In genomic region chr1:206753141-206753540, GRCh38 we compare ENCODE assay signal across 1 cellular context.
TF ChIP-seq lines count a peak whose summit lies in the region.

No MANE protein-coding gene starts in this region.

TF ChIP-seq in K562, 482 proteins besides CTCF, POLR2A, EP300 and RAD21 (continued from another document):
- TF ChIP-seq STAT6 (CRISPR knock-in tag; IDR thresholded peaks at IDR 0.05): no peak
- TF ChIP-seq ARID3A (IDR thresholded peaks at IDR 0.05; ENCODE audit: borderline replicate concordance, low read depth, low read length): no peak
- no peak for TF ChIP-seq NR2C1 (IDR thresholded peaks at IDR 0.05)
- no peak for TF ChIP-seq NR2C1 (tag; IDR thresholded peaks at IDR 0.05)
- no peak for TF ChIP-seq ZNF609 (CRISPR knock-in tag; IDR thresholded peaks at IDR 0.05; ENCODE audit: borderline replicate concordance)
- no peak for TF ChIP-seq POLR2AphosphoS2 (IDR thresholded peaks at IDR 0.05; ENCODE audit: low read length)
- no peak for TF ChIP-seq CUX1 (CRISPR knock-in tag; IDR thresholded peaks at IDR 0.05)
- no peak for TF ChIP-seq CREBBP (IDR thresholded peaks at IDR 0.05; ENCODE audit: low read depth, low read length)
- TF ChIP-seq NCOA1 (IDR thresholded peaks at IDR 0.05; ENCODE audit: low read depth): no peak
- no peak for TF ChIP-seq HDAC3 (IDR thresholded peaks at IDR 0.05; ENCODE audit: borderline replicate concordance, partially characterized antibody)
- TF ChIP-seq EHMT2 (IDR thresholded peaks at IDR 0.05): no peak
- TF ChIP-seq GATA2 (CRISPR knock-in tag; IDR thresholded peaks at IDR 0.05): no peak
- TF ChIP-seq NR1H2 (CRISPR knock-in tag; IDR thresholded peaks at IDR 0.05): no peak
- TF ChIP-seq DPF2 (IDR thresholded peaks at IDR 0.05): no peak
- peak; percentile 68 for TF ChIP-seq ATF3 (IDR thresholded peaks at IDR 0.05)
- TF ChIP-seq ATF3 (CRISPR knock-in tag; conservative IDR thresholded peaks at IDR 0.05): no peak
- no peak for TF ChIP-seq TRIM25 (IDR thresholded peaks at IDR 0.05; ENCODE audit: borderline replicate concordance)
- no peak for TF ChIP-seq SAP30 (IDR thresholded peaks at IDR 0.05; ENCODE audit: borderline replicate concordance, insufficient read depth, low read depth, low read length, poor library complexity, severe bottlenecking)
- no peak for TF ChIP-seq NFE2 (IDR thresholded peaks at IDR 0.05; ENCODE audit: low read depth)
- no peak for TF ChIP-seq ZNF316 (IDR thresholded peaks at IDR 0.05)
- no peak for TF ChIP-seq EGR1 (conservative IDR thresholded peaks at IDR 0.05)
- 0 out of 2 replicates have a peak, but pooled peaks have one; percentile 34 for TF ChIP-seq LCOR (CRISPR knock-in tag; IDR thresholded peaks at IDR 0.05)
- no peak for TF ChIP-seq ZNF184 (CRISPR knock-in tag; IDR thresholded peaks at IDR 0.05)
- no peak for TF ChIP-seq LEF1 (IDR thresholded peaks at IDR 0.05)
- TF ChIP-seq FOSL1 (tag; conservative IDR thresholded peaks at IDR 0.05): peak; percentile 77
